In the genomic region with DNA sequence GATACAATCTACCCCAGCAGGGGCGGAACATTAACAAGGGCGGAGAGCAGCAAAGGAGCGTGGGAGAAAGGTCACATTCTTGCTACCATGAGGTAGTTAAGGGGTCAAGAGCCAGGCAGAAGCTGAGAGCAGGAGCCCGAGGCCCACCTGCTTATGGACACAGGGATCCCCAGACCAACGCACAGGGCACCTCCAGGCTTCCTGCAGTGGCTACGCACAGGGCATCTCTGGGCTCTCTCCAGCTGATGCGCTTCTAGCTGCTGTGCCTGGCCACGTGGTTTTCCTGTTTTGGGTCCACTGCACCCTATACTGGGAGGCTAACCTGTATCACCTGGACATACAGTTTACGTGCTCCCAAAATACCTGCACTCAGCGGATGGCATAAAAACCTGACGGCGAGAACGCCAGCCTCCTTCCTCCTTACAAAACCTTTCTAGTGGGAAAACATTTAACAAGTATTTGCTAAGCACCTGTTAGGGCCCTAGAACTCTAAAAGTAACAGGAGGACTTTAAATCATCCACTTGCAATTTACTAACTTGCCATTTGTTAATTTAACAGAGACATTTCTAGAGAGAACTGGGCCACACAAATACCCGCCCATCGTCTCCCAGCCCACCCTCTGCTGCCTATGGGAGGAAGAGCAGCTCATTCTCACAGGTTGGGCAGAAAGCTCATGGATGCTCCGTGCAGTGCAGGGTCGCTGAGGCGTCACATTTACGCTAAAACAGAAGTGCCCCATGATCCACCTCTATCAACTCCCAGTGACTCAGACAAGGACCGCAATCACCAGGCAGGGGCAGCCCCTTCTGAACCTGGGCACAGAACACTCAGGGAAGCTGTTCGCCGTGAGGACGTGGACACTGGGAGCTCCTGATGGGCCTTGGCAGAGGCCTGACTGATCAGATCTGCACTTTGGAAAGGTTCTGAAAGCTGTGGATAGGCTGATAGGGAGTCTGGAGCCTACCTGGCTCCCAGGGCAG, we compare ENCODE assay signal across 8 cellular contexts.
DNase-seq lines count a peak whose midpoint lies in the region; ATAC-seq and TF ChIP-seq lines count a peak whose summit lies in the region.

No MANE protein-coding gene starts in this region.

- no peaks in the 10 kb centered on the region for H3K9me3 ChIP-seq in CD4-positive, alpha-beta memory T cell (ENCODE audit: control insufficient read depth in 1 of 2, low read length in 2 of 2)
- no peaks in the 10 kb centered on the region for H3K9me3 ChIP-seq in stomach

- peak overlapping the region; percentile 39 to 87 (median 78) for H3K4me3 Mint-ChIP-seq in CD4-positive, alpha-beta memory T cell
- H3K4me3 Mint-ChIP-seq in activated CD8-positive, alpha-beta T cell treated with anti-CD3 and anti-CD28 coated beads for 36 hours = peak overlapping the region; percentile 42

- no peaks in the 10 kb centered on the region for H3K36me3 ChIP-seq in CD4-positive, alpha-beta memory T cell (ENCODE audit: insufficient read depth, low read length)
- no peaks in the 10 kb centered on the region for H3K36me3 ChIP-seq in stomach

- POLR2A ChIA-PET in CD4-positive, alpha-beta memory T cell (lab: Charles Lee; ENCODE audit: partially characterized antibody) = interaction anchor here (0.6 to 9.3 kb wide), 8 partner anchors 8 to 107 kb away, joined by 3 to 109 read pairs (median 14); partner anchors contain the start of gene HDAC4
- POLR2A ChIA-PET in activated CD8-positive, alpha-beta T cell treated with anti-CD3 and anti-CD28 coated beads for 36 hours (lab: Charles Lee) = interaction anchor here (0.8 to 2.3 kb wide), 7 partner anchors 10 to 46 kb away, joined by 3 to 11 read pairs (median 4); no protein-coding TSS in a partner anchor

- H3K36me3 Mint-ChIP-seq in CD4-positive, alpha-beta memory T cell = peaks cover 6 to 8% of the 10 kb centered on the region in 2 donors
- H3K36me3 Mint-ChIP-seq in activated CD8-positive, alpha-beta T cell treated with anti-CD3 and anti-CD28 coated beads for 36 hours (ENCODE audit: low read depth) = no peaks in the 10 kb centered on the region

- H3K4me3 ChIP-seq in CD4-positive, alpha-beta memory T cell (ENCODE audit: low read length in 2 of 2) = no peak overlapping the region
- no peak overlapping the region for H3K4me3 ChIP-seq in stomach

- H3K4me1 Mint-ChIP-seq in CD4-positive, alpha-beta memory T cell = peaks cover 47 to 85% (median 69%) of the 10 kb centered on the region in 4 donors
- H3K4me1 Mint-ChIP-seq in activated CD8-positive, alpha-beta T cell treated with anti-CD3 and anti-CD28 coated beads for 36 hours (ENCODE audit: low read depth) = peaks cover 74% of the 10 kb centered on the region

- intact Hi-C loops in CD4-positive, alpha-beta memory T cell (cut with micrococcal nuclease) = loop anchor here (10.0 kb wide), 1 partner anchor 111 kb away; the partner anchor contains the start of gene HDAC4
- intact Hi-C loops in activated CD8-positive, alpha-beta T cell treated with anti-CD3 and anti-CD28 coated beads for 36 hours (cut with micrococcal nuclease) = loop anchor here (5.0 kb wide), 1 partner anchor 104 kb away; no protein-coding TSS in a partner anchor
- intact Hi-C loops in stomach (cut with DNase I; ENCODE audit: low total_unique reads) = no loop called here

- CTCF ChIA-PET in CD4-positive, alpha-beta memory T cell (lab: Charles Lee; ENCODE audit: partially characterized antibody) = interaction anchor here (0.8 to 13.5 kb wide), 4 partner anchors 10 to 103 kb away, joined by 3 to 196 read pairs (median 13); no protein-coding TSS in a partner anchor
- CTCF ChIA-PET in activated CD8-positive, alpha-beta T cell treated with anti-CD3 and anti-CD28 coated beads for 36 hours (lab: Charles Lee) = interaction anchor here (1.1 to 6.5 kb wide), 5 partner anchors 27 to 87 kb away, joined by 5 to 31 read pairs (median 9); no protein-coding TSS in a partner anchor

- in situ Hi-C loops in ACHN (cut with HindIII; ENCODE audit: low pct_ligation_motif_present, low pct_unique_long_range_greater_than_20kb, low sequenced_read_pairs) = no loop called here

- no peak for TF ChIP-seq POLR2A in stomach (IDR thresholded peaks at IDR 0.05)

- H3K27ac Mint-ChIP-seq in CD4-positive, alpha-beta memory T cell = peak overlapping the region; percentile 91 to 98 (median 95)
- peak overlapping the region; percentile 77 for H3K27ac Mint-ChIP-seq in activated CD8-positive, alpha-beta T cell treated with anti-CD3 and anti-CD28 coated beads for 36 hours

- H3K27ac ChIP-seq in CD4-positive, alpha-beta memory T cell (ENCODE audit: low read depth, low read length) = peak overlapping the region; percentile 7
- peak overlapping the region; percentile 34 to 79 (median 55) for H3K27ac ChIP-seq in stomach

- peak; percentile 71 for ATAC-seq in HG02588 (IDR thresholded peaks at IDR 0.05; ENCODE audit: unreplicated experiment)
- ATAC-seq in activated CD8-positive, alpha-beta T cell treated with anti-CD3 and anti-CD28 coated beads for 36 hours = peak; percentile 60

- no peaks in the 10 kb centered on the region for H3K27me3 ChIP-seq in CD4-positive, alpha-beta memory T cell (ENCODE audit: insufficient read depth, low read length)
- H3K27me3 ChIP-seq in stomach = no peaks in the 10 kb centered on the region

- no peak for TF ChIP-seq EP300 in stomach (IDR thresholded peaks at IDR 0.05)

- no peaks in the 10 kb centered on the region for H3K27me3 Mint-ChIP-seq in CD4-positive, alpha-beta memory T cell
- no peaks in the 10 kb centered on the region for H3K27me3 Mint-ChIP-seq in activated CD8-positive, alpha-beta T cell treated with anti-CD3 and anti-CD28 coated beads for 36 hours

- peak; percentile 31 for TF ChIP-seq CTCF in activated CD8-positive, alpha-beta T cell treated with anti-CD3 and anti-CD28 coated beads for 36 hours (IDR thresholded peaks at IDR 0.05)
- TF ChIP-seq CTCF in stomach (IDR thresholded peaks at IDR 0.05) = no peak

- peaks cover 0 to 2% (median 0%) of the 10 kb centered on the region in 8 donors for H3K9me3 Mint-ChIP-seq in CD4-positive, alpha-beta memory T cell
- H3K9me3 Mint-ChIP-seq in activated CD8-positive, alpha-beta T cell treated with anti-CD3 and anti-CD28 coated beads for 36 hours = no peaks in the 10 kb centered on the region

- DNase-seq in CD4-positive, alpha-beta memory T cell = peak in 4 of 5 donors; percentile 31 to 78 (median 42)
- peak; percentile 86 for DNase-seq in activated CD8-positive, alpha-beta T cell treated with anti-CD3 and anti-CD28 coated beads for 36 hours
- peak; percentile 53 for DNase-seq in kidney tubule cell (ENCODE audit: low spot score)
- no peak for DNase-seq in stomach
- DNase-seq in hypothalamus (lab: John Stamatoyannopoulos, UW) = no peak
- DNase-seq in EL = no peak
- DNase-seq in ACHN = no peak

- 82 to 88% (median 83%) methylated on average over 19 to 23 of the region's 23 CpGs for WGBS in stomach, 5 donors

- peaks cover 79% of the 10 kb centered on the region for H3K4me1 ChIP-seq in CD4-positive, alpha-beta memory T cell (ENCODE audit: insufficient read depth, low read length)
- H3K4me1 ChIP-seq in stomach = peaks cover 64 to 98% (median 87%) of the 10 kb centered on the region in 4 donors

Comparison
In these comparisons a context has a peak if more than half of its experiments do, and no peak if none do; other contexts are left out.
1. DNase-seq: peak in CD4-positive, alpha-beta memory T cell (4 of 5), activated CD8-positive, alpha-beta T cell treated with anti-CD3 and anti-CD28 coated beads for 36 hours (single experiment) and kidney tubule cell (single experiment); none in stomach (single experiment), hypothalamus (0 of 51), EL (single experiment) and ACHN (single experiment).